ENCODE assay signal across 17 cellular contexts in genomic region chr7:25408861-25409260, GRCh38.
DNase-seq lines count a peak whose midpoint lies in the region; ATAC-seq and TF ChIP-seq lines count a peak whose summit lies in the region.
"Had no signal": no experiment of that assay in that cellular context is flagged by ENCODE, and none has a peak within 500 bp of the region (broad histone marks: within the 10 kb centered on the region; RNA-seq: fewer than 3 reads in every experiment).

No MANE protein-coding gene starts in this region.

- peaks cover 7% of the 10 kb centered on the region for H3K4me1 ChIP-seq in neural progenitor cell

- no peaks in the 10 kb centered on the region for H3K36me3 ChIP-seq in neural progenitor cell

- H3K27ac Mint-ChIP-seq in neural progenitor cell: peak overlapping the region; percentile 31
- H3K27ac Mint-ChIP-seq: B cell; CD4-positive, alpha-beta T cell; HFFc6 had no signal

- H3K4me3 ChIP-seq in neural progenitor cell: no peak overlapping the region

- H3K9ac ChIP-seq in neural progenitor cell: no peak overlapping the region

- peak; percentile 17 for DNase-seq in NCI-H2227 (lab: John Stamatoyannopoulos, UW; ENCODE audit: unreplicated experiment)
- no peak for DNase-seq in NCI-H2227 treated with DMSO at 0.1 percent for 48 hours (lab: John Stamatoyannopoulos, UW)
- DNase-seq in left kidney (ENCODE audit: low read depth, low spot score): peak; percentile 78
- no peak for DNase-seq in neural progenitor cell (ENCODE audit: low spot score)
- DNase-seq in DMS153 treated with DMSO at 0.1 percent for 48 hours (lab: John Stamatoyannopoulos, UW; ENCODE audit: unreplicated experiment): no peak
- DNase-seq in COLO829 (ENCODE audit: low spot score): no peak
- DNase-seq: 8988T; ACHN; C1 segment of cervical spinal cord; CD4-positive, alpha-beta T cell; DMS79 treated with DMSO at 0.1 percent for 48 hours; EL; HCEC 1CT; HFFc6 had no signal

- H3K27me3 Mint-ChIP-seq in neural progenitor cell (ENCODE audit: insufficient read depth, low read depth): peaks cover 2% of the 10 kb centered on the region

- H3K9me3 Mint-ChIP-seq in neural progenitor cell: no peaks in the 10 kb centered on the region
- H3K9me3 Mint-ChIP-seq: CD4-positive, alpha-beta T cell had no signal

- no peaks in the 10 kb centered on the region for H3K9me3 ChIP-seq in neural progenitor cell (ENCODE audit: low read depth)

- H2AFZ ChIP-seq in neural progenitor cell (replicated peaks): no peak overlapping the region

- H3K4me2 ChIP-seq in neural progenitor cell: no peak overlapping the region

- no peak overlapping the region for H3K27ac ChIP-seq in neural progenitor cell

- TF ChIP-seq CTCF in neural progenitor cell (IDR thresholded peaks at IDR 0.05): no peak

- no peaks in the 10 kb centered on the region for H3K36me3 Mint-ChIP-seq in neural progenitor cell

- no peak overlapping the region for H3K4me3 Mint-ChIP-seq in neural progenitor cell
- H3K4me3 Mint-ChIP-seq: B cell; CD4-positive, alpha-beta T cell; HFFc6 had no signal

- H4K20me1 ChIP-seq in neural progenitor cell (ENCODE audit: low read depth): no peaks in the 10 kb centered on the region

- H3K27me3 ChIP-seq in neural progenitor cell: no peaks in the 10 kb centered on the region

- no peak for ATAC-seq in GM18519 (IDR thresholded peaks at IDR 0.05; ENCODE audit: low FRiP score, unreplicated experiment)
- ATAC-seq: HepG2 had no signal

- H3K79me2 ChIP-seq in neural progenitor cell (ENCODE audit: low read depth): no peaks in the 10 kb centered on the region

- no peaks in the 10 kb centered on the region for H3F3A ChIP-seq in neural progenitor cell (ENCODE audit: low read depth)

- peaks cover 52% of the 10 kb centered on the region for H3K4me1 Mint-ChIP-seq in neural progenitor cell
- H3K4me1 Mint-ChIP-seq: B cell had no signal

Comparison
In these comparisons a context has a peak if more than half of its experiments do, and no peak if none do; other contexts are left out.
1. DNase-seq: peak in NCI-H2227 (single experiment) and left kidney (single experiment); none in NCI-H2227 treated with DMSO at 0.1 percent for 48 hours (single experiment), neural progenitor cell (single experiment), DMS153 treated with DMSO at 0.1 percent for 48 hours (single experiment) and COLO829 (single experiment).